Comparison of ENCODE assay signal across 15 cellular contexts in genomic region chrX:134457708-134458107, GRCh38. TPM values are rescaled to one million over a fixed set of nuclear protein-coding genes. Genes with fewer than 3 reads are reported as not detected.
DNase-seq lines count a peak whose midpoint lies in the region; ATAC-seq and TF ChIP-seq lines count a peak whose summit lies in the region.
"Had no signal": no experiment of that assay in that cellular context is flagged by ENCODE, and none has a peak within 500 bp of the region (broad histone marks: within the 10 kb centered on the region; RNA-seq: fewer than 3 reads in every experiment).

No MANE protein-coding gene starts in this region.

- H3K9me3 ChIP-seq in BLaER1 treated with 17β-estradiol and CSF1 and Interleukin-3, amounts not matched to agents 10 nM and 100 nM (replicated peaks in 1 of 11) = peaks cover 0 to 13% (median 3%) of the 10 kb centered on the region in 11 experiments; a peak in 9 of 22 replicates
- H3K9me3 ChIP-seq in Karpas-422 (ENCODE audit: low read length) (no peaks in the 10 kb centered on the region), SK-N-MC (ENCODE audit: low read depth, low read length) (no peaks in the 10 kb centered on the region), left lung (no peaks in the 10 kb centered on the region)

- H3K27ac Mint-ChIP-seq in nephron = no peak overlapping the region
- H3K27ac Mint-ChIP-seq: CD4-positive, alpha-beta T cell had no signal

- peaks cover 24% of the 10 kb centered on the region for H3K79me2 ChIP-seq in Karpas-422 (ENCODE audit: low read length)

- H3K9ac ChIP-seq in BLaER1 treated with 17β-estradiol and CSF1 and Interleukin-3, amounts not matched to agents 10 nM and 100 nM = no peak overlapping the region
- H3K9ac ChIP-seq in Karpas-422 (ENCODE audit: low read length) (no peak overlapping the region), SK-N-MC (ENCODE audit: insufficient read length) (no peak overlapping the region)

- H3K4me1 ChIP-seq in BLaER1 treated with 17β-estradiol and CSF1 and Interleukin-3, amounts not matched to agents 10 nM and 100 nM = peaks cover 9 to 33% (median 21%) of the 10 kb centered on the region in 10 experiments
- H3K4me1 ChIP-seq in Karpas-422 (ENCODE audit: low read length) (peaks cover 50% of the 10 kb centered on the region), left lung (no peaks in the 10 kb centered on the region)

- H3K27ac ChIP-seq in BLaER1 treated with 17β-estradiol and CSF1 and Interleukin-3, amounts not matched to agents 10 nM and 100 nM = no peak overlapping the region
- H3K27ac ChIP-seq in Karpas-422 (ENCODE audit: low read length) = peak overlapping the region; percentile 85
- H3K27ac ChIP-seq in SK-N-MC = peak overlapping the region; percentile 76; the same call in 1 of the 2 replicates
- H3K27ac ChIP-seq in left lung = no peak overlapping the region

- H3K4me2 ChIP-seq in BLaER1 treated with 17β-estradiol and CSF1 and Interleukin-3, amounts not matched to agents 10 nM and 100 nM = peak overlapping the region in 10 of 11 experiments; percentile 14 to 60 (median 37); a peak in 15 of 22 replicates
- peak overlapping the region; percentile 58 for H3K4me2 ChIP-seq in Karpas-422 (ENCODE audit: low read depth, low read length, poor library complexity, severe bottlenecking)

- H4K20me1 ChIP-seq in BLaER1 treated with 17β-estradiol and CSF1 and Interleukin-3, amounts not matched to agents 10 nM and 100 nM = peaks cover 0 to 18% (median 0%) of the 10 kb centered on the region in 11 experiments; a peak in 5 of 22 replicates
- no peaks in the 10 kb centered on the region for H4K20me1 ChIP-seq in Karpas-422 (ENCODE audit: insufficient read depth, low read depth, low read length)

- H2AFZ ChIP-seq in Karpas-422 (ENCODE audit: low read length) = no peak overlapping the region

- intact Hi-C loops in left lung (cut with DNase I) = no loop called here

- H3K27me3 Mint-ChIP-seq in nephron (ENCODE audit: low read depth) = no peaks in the 10 kb centered on the region
- H3K27me3 Mint-ChIP-seq: CD4-positive, alpha-beta T cell had no signal

- no peak overlapping the region for H3K4me3 ChIP-seq in BLaER1 treated with 17β-estradiol and CSF1 and Interleukin-3, amounts not matched to agents 10 nM and 100 nM
- H3K4me3 ChIP-seq in Karpas-422 (ENCODE audit: low read length) (peak overlapping the region; percentile 0; the same call in 1 of the 2 replicates), SK-N-MC (no peak overlapping the region), left lung (no peak overlapping the region)

- no peaks in the 10 kb centered on the region for H3K9me3 Mint-ChIP-seq in nephron
- H3K9me3 Mint-ChIP-seq: CD4-positive, alpha-beta T cell had no signal

- H3K4me1 Mint-ChIP-seq in nephron = peaks cover 5% of the 10 kb centered on the region

- H3K36me3 ChIP-seq in BLaER1 treated with 17β-estradiol and CSF1 and Interleukin-3, amounts not matched to agents 10 nM and 100 nM = no peaks in the 10 kb centered on the region
- H3K36me3 ChIP-seq in Karpas-422 (ENCODE audit: insufficient read depth, low read length) (no peaks in the 10 kb centered on the region), SK-N-MC (ENCODE audit: insufficient read depth, low read length) (no peaks in the 10 kb centered on the region), left lung (no peaks in the 10 kb centered on the region)

- H3K9me2 ChIP-seq in Karpas-422 (replicated peaks; ENCODE audit: insufficient read depth, low read length) = no peaks in the 10 kb centered on the region

- peak; percentile 40 for DNase-seq in Karpas-422
- DNase-seq in SK-N-MC (ENCODE audit: low read depth, low spot score) = no peak
- no peak for DNase-seq in NCI-H2227 treated with DMSO at 0.1 percent for 48 hours (lab: John Stamatoyannopoulos, UW)
- DNase-seq in SHP77 (lab: John Stamatoyannopoulos, UW) = no peak
- no peak for DNase-seq in NCI-H345 (lab: John Stamatoyannopoulos, UW)
- DNase-seq in left lung = no peak
- DNase-seq: 8988T; AML-193; C1 segment of cervical spinal cord; CD4-positive, alpha-beta T cell; DMS79; EL had no signal

- peak overlapping the region; percentile 37 to 69 (median 54) for H3K4me3 Mint-ChIP-seq in nephron

- H3K27me3 ChIP-seq in BLaER1 treated with 17β-estradiol and CSF1 and Interleukin-3, amounts not matched to agents 10 nM and 100 nM = peaks cover 24 to 70% (median 61%) of the 10 kb centered on the region in 11 experiments
- H3K27me3 ChIP-seq in Karpas-422 (ENCODE audit: low read length) (no peaks in the 10 kb centered on the region), left lung (no peaks in the 10 kb centered on the region)

- no peaks in the 10 kb centered on the region for H3K36me3 Mint-ChIP-seq in nephron (ENCODE audit: low read depth)

- TF ChIP-seq CTCF in nephron (IDR thresholded peaks at IDR 0.05; ENCODE audit: unreplicated experiment in 3 of 3) (no peak), left lung (IDR thresholded peaks at IDR 0.05) (no peak)

- no peak for ATAC-seq in left lung
- ATAC-seq: HepG2 had no signal

RNA-seq across cellular contexts. Expression of gene HPRT1, which starts 2.3 kb away (rescaled TPM):
- total RNA-seq in Karpas-422 (2014; rRNA removed; shearing (Covaris generic); ENCODE audit: low replicate concordance) = 17.1 and 52.2 TPM in 2 replicates
- 10 to 100 TPM; 21.2 to 26.9 TPM for total RNA-seq in left lung

Comparison
In these comparisons a context has a peak if more than half of its experiments do, and no peak if none do; other contexts are left out.
1. H3K27ac ChIP-seq: peak in Karpas-422 (single experiment) and SK-N-MC (single experiment); none in BLaER1 treated with 17β-estradiol and CSF1 and Interleukin-3, amounts not matched to agents 10 nM and 100 nM (0 of 11) and left lung (0 of 2).